ENCODE assay signal across 8 cellular contexts in genomic region chr7:105268056-105268455, GRCh38.
DNase-seq lines count a peak whose midpoint lies in the region; ATAC-seq and TF ChIP-seq lines count a peak whose summit lies in the region.

No MANE protein-coding gene starts in this region.

- H3K79me2 ChIP-seq in mesendoderm (ENCODE audit: control insufficient read depth, insufficient read depth, low read length): peaks cover 5% of the 10 kb centered on the region

- H3K23ac ChIP-seq in mesendoderm (ENCODE audit: low read length): no peak overlapping the region

- no TSS peak for BruUV-seq in Calu3 (replicated peaks; lab: Mats Ljungman, UMichigan)

- H3K9ac ChIP-seq in mesendoderm (ENCODE audit: low read length): no peak overlapping the region

- no peak overlapping the region for H2BK15ac ChIP-seq in mesendoderm (replicated peaks; ENCODE audit: low read depth)

- H3K36me3 Mint-ChIP-seq in Calu3 (ENCODE audit: insufficient read depth, unreplicated experiment): no peaks in the 10 kb centered on the region
- no peaks in the 10 kb centered on the region for H3K36me3 Mint-ChIP-seq in activated CD4-positive, alpha-beta memory T cell treated with anti-CD3 and anti-CD28 coated beads, Interleukin-2, amount 10 ng/mL, durations not matched to agents 7 days and 5 days (ENCODE audit: low read depth)

- H3K56ac ChIP-seq in mesendoderm (ENCODE audit: low read length): no peak overlapping the region

- no peak overlapping the region for H3K27ac Mint-ChIP-seq in Calu3 (ENCODE audit: unreplicated experiment)
- peak overlapping the region; percentile 62 for H3K27ac Mint-ChIP-seq in activated CD4-positive, alpha-beta memory T cell treated with anti-CD3 and anti-CD28 coated beads, Interleukin-2, amount 10 ng/mL, durations not matched to agents 7 days and 5 days

- no peaks in the 10 kb centered on the region for H3K27me3 ChIP-seq in mesendoderm (ENCODE audit: insufficient read depth, low read length, poor library complexity)

- no peak overlapping the region for H2BK5ac ChIP-seq in mesendoderm (ENCODE audit: low read length)

- no peak overlapping the region for H2BK120ac ChIP-seq in mesendoderm (ENCODE audit: low read depth, low read length)

- peaks cover 8% of the 10 kb centered on the region for H3K4me1 Mint-ChIP-seq in Calu3 (ENCODE audit: low read depth, unreplicated experiment)
- H3K4me1 Mint-ChIP-seq in activated CD4-positive, alpha-beta memory T cell treated with anti-CD3 and anti-CD28 coated beads, Interleukin-2, amount 10 ng/mL, durations not matched to agents 7 days and 5 days: peaks cover 29% of the 10 kb centered on the region

- ATAC-seq in HG02938 (IDR thresholded peaks at IDR 0.05; ENCODE audit: unreplicated experiment) (peak; percentile 51), left cardiac atrium (peak; percentile 41 to 86)
- ATAC-seq in stimulated activated naive CD8-positive, alpha-beta T cell treated with anti-CD3 and anti-CD28 coated beads, Interleukin-15, Interleukin-2, amounts not matched to agents 100 U/mL and 50 U/mL, for 24 hours: peak; percentile 94

- peaks cover 11% of the 10 kb centered on the region for H3K79me1 ChIP-seq in mesendoderm (ENCODE audit: low read length)

- H4K8ac ChIP-seq in mesendoderm (ENCODE audit: low read depth, low read length): no peak overlapping the region

- H3K18ac ChIP-seq in mesendoderm (ENCODE audit: low read length): no peak overlapping the region

- H3K4me2 ChIP-seq in mesendoderm (ENCODE audit: low read length): no peak overlapping the region

- peak overlapping the region; percentile 24 for H3K4me3 Mint-ChIP-seq in Calu3 (ENCODE audit: low read depth, unreplicated experiment)
- peak overlapping the region; percentile 53 for H3K4me3 Mint-ChIP-seq in activated CD4-positive, alpha-beta memory T cell treated with anti-CD3 and anti-CD28 coated beads, Interleukin-2, amount 10 ng/mL, durations not matched to agents 7 days and 5 days

- CTCF ChIA-PET in Calu3 (lab: Charles Lee): interaction anchor here (1.2 to 1.3 kb wide), 3 partner anchors 10 to 49 kb away, joined by 3 to 5 read pairs (median 5); no protein-coding TSS in a partner anchor
- CTCF ChIA-PET in activated CD4-positive, alpha-beta memory T cell treated with anti-CD3 and anti-CD28 coated beads, Interleukin-2, amount 10 ng/mL, durations not matched to agents 7 days and 5 days (lab: Charles Lee): interaction anchor here (0.7 to 1.6 kb wide), 4 partner anchors 12 to 264 kb away, joined by 3 to 5 read pairs (median 3); partner anchors contain the start of gene RINT1

- no peaks in the 10 kb centered on the region for H3K27me3 Mint-ChIP-seq in Calu3 (ENCODE audit: unreplicated experiment)
- H3K27me3 Mint-ChIP-seq in activated CD4-positive, alpha-beta memory T cell treated with anti-CD3 and anti-CD28 coated beads, Interleukin-2, amount 10 ng/mL, durations not matched to agents 7 days and 5 days: no peaks in the 10 kb centered on the region

- no peaks in the 10 kb centered on the region for H3K36me3 ChIP-seq in mesendoderm (ENCODE audit: control insufficient read depth, insufficient read depth, low read length)

- no peak overlapping the region for H2AK5ac ChIP-seq in mesendoderm (ENCODE audit: low read length)

- DNase-seq in Calu3 (no peak), left cardiac atrium (no peak), DMS114 treated with DMSO at 0.1 percent for 48 hours (lab: John Stamatoyannopoulos, UW; ENCODE audit: unreplicated experiment) (no peak), HuH-7 (ENCODE audit: low spot score) (no peak), mesendoderm (no peak)
- DNase-seq in activated CD4-positive, alpha-beta memory T cell treated with anti-CD3 and anti-CD28 coated beads, Interleukin-2, amount 10 ng/mL, durations not matched to agents 7 days and 5 days: no peak
- no peak for DNase-seq in stimulated activated naive CD8-positive, alpha-beta T cell treated with anti-CD3 and anti-CD28 coated beads, Interleukin-15, Interleukin-2, amounts not matched to agents 100 U/mL and 50 U/mL, for 24 hours

- H3K27ac ChIP-seq in mesendoderm (ENCODE audit: low read depth, low read length): no peak overlapping the region

- H3K4me3 ChIP-seq in mesendoderm (ENCODE audit: low read length): no peak overlapping the region

- intact Hi-C loops in Calu3 (cut with micrococcal nuclease; ENCODE audit: unreplicated experiment): loop anchor here (5.0 kb wide), 1 partner anchor 34 kb away; no protein-coding TSS in a partner anchor
- intact Hi-C loops in left cardiac atrium (cut with DNase I): no loop called here

- no peak for TF ChIP-seq CTCF in Calu3 (IDR thresholded peaks at IDR 0.05; ENCODE audit: unreplicated experiment)

- POLR2A ChIA-PET in activated CD4-positive, alpha-beta memory T cell treated with anti-CD3 and anti-CD28 coated beads, Interleukin-2, amount 10 ng/mL, durations not matched to agents 7 days and 5 days (lab: Charles Lee): interaction anchor here (0.9 to 3.3 kb wide), 13 partner anchors 30 to 322 kb away, joined by 3 to 31 read pairs (median 4); partner anchors contain the start of gene RINT1

- H4K5ac ChIP-seq in mesendoderm (ENCODE audit: low read length): no peak overlapping the region

- H3K9me3 Mint-ChIP-seq in Calu3 (ENCODE audit: low read depth, unreplicated experiment): no peaks in the 10 kb centered on the region
- no peaks in the 10 kb centered on the region for H3K9me3 Mint-ChIP-seq in activated CD4-positive, alpha-beta memory T cell treated with anti-CD3 and anti-CD28 coated beads, Interleukin-2, amount 10 ng/mL, durations not matched to agents 7 days and 5 days

- no peak overlapping the region for H3K4ac ChIP-seq in mesendoderm (ENCODE audit: low read depth, low read length)

- peaks cover 5% of the 10 kb centered on the region for H3K4me1 ChIP-seq in mesendoderm (ENCODE audit: control insufficient read depth, low read depth, low read length)

- WGBS in mesendoderm (ENCODE audit: extremely low coverage, insufficient coverage, low lambda C conversion rate): 100% methylated on average over 1 of the region's 1 CpG
